Comparison of ENCODE assay signal across 16 cellular contexts in genomic region chr3:14345496-14346150, GRCh38. TPM values are rescaled to one million over a fixed set of nuclear protein-coding genes. Genes with fewer than 3 reads are reported as not detected.
A peak's percentile ranks its signal among the peaks of the same experiment; 100 is the strongest.
DNase-seq lines count a peak whose midpoint lies in the region; ATAC-seq and TF ChIP-seq lines count a peak whose summit lies in the region.
"Had no signal": no experiment of that assay in that cellular context is flagged by ENCODE, and none has a peak within 500 bp of the region (broad histone marks: within the 10 kb centered on the region; RNA-seq: fewer than 3 reads in every experiment).

No MANE protein-coding gene starts in this region.

- H3K36me3 ChIP-seq in smooth muscle cell (ENCODE audit: low read depth): no peaks in the 10 kb centered on the region
- H3K36me3 ChIP-seq: WERI-Rb-1 had no signal

- H3K9me3 Mint-ChIP-seq in activated T-helper 17 cell treated with anti-CD3 and anti-CD28 coated beads, Interleukin-2, amount 50 U/mL, for 72 hours: no peaks in the 10 kb centered on the region
- H3K9me3 Mint-ChIP-seq in mesothelial cell of epicardium (no peaks in the 10 kb centered on the region), progenitor cell of endocrine pancreas (ENCODE audit: low read depth) (no peaks in the 10 kb centered on the region)
- H3K9me3 Mint-ChIP-seq: activated CD4-positive, alpha-beta memory T cell treated with anti-CD3 and anti-CD28 coated beads, Interleukin-2, amount 10 ng/mL, durations not matched to agents 7 days and 5 days had no signal

- TF ChIP-seq CTCF in foreskin keratinocyte (conservative IDR thresholded peaks at IDR 0.05) (no peak), smooth muscle cell (IDR thresholded peaks at IDR 0.05; ENCODE audit: borderline replicate concordance, insufficient read depth, poor library complexity, severe bottlenecking) (no peak), mesothelial cell of epicardium (IDR thresholded peaks at IDR 0.05; ENCODE audit: unreplicated experiment) (no peak), progenitor cell of endocrine pancreas (IDR thresholded peaks at IDR 0.05; ENCODE audit: unreplicated experiment) (no peak)

- peak overlapping the region; percentile 36 for H3K27ac Mint-ChIP-seq in activated T-helper 17 cell treated with anti-CD3 and anti-CD28 coated beads, Interleukin-2, amount 50 U/mL, for 72 hours
- H3K27ac Mint-ChIP-seq in mesothelial cell of epicardium (no peak overlapping the region), progenitor cell of endocrine pancreas (no peak overlapping the region)
- H3K27ac Mint-ChIP-seq: activated CD4-positive, alpha-beta memory T cell treated with anti-CD3 and anti-CD28 coated beads, Interleukin-2, amount 10 ng/mL, durations not matched to agents 7 days and 5 days; B cell had no signal

- H2AFZ ChIP-seq in smooth muscle cell (ENCODE audit: low read depth): peak overlapping the region; percentile 22

- no peaks in the 10 kb centered on the region for H4K20me1 ChIP-seq in smooth muscle cell (ENCODE audit: low read depth)

- no peaks in the 10 kb centered on the region for H3K36me3 Mint-ChIP-seq in activated T-helper 17 cell treated with anti-CD3 and anti-CD28 coated beads, Interleukin-2, amount 50 U/mL, for 72 hours (ENCODE audit: low read depth)
- H3K36me3 Mint-ChIP-seq in mesothelial cell of epicardium: no peaks in the 10 kb centered on the region
- H3K36me3 Mint-ChIP-seq in progenitor cell of endocrine pancreas (ENCODE audit: insufficient read depth): no peaks in the 10 kb centered on the region

- ATAC-seq in activated T-helper 17 cell treated with anti-CD3 and anti-CD28 coated beads, Interleukin-2, amount 50 U/mL, for 72 hours (replicated peaks): no peak
- ATAC-seq in foreskin keratinocyte (peak; percentile 45), GM18498 (IDR thresholded peaks at IDR 0.05; ENCODE audit: unreplicated experiment) (no peak)
- ATAC-seq: left ventricle myocardium superior had no signal

- H3K4me2 ChIP-seq in smooth muscle cell: peak overlapping the region; percentile 38

- TF ChIP-seq EP300 in Ishikawa (IDR thresholded peaks at IDR 0.05; ENCODE audit: borderline replicate concordance): no peak

- WGBS in smooth muscle cell (ENCODE audit: low lambda C conversion rate): 39% methylated on average over 7 of the region's 7 CpGs

- peaks cover 20% of the 10 kb centered on the region for H3K27me3 ChIP-seq in foreskin keratinocyte
- no peaks in the 10 kb centered on the region for H3K27me3 ChIP-seq in smooth muscle cell (ENCODE audit: low read depth)

- no peak overlapping the region for H3K9ac ChIP-seq in smooth muscle cell (ENCODE audit: low read depth)

- DNase-seq in foreskin keratinocyte (no peak), smooth muscle cell (lab: John Stamatoyannopoulos, UW; ENCODE audit: unreplicated experiment) (no peak), mesothelial cell of epicardium (ENCODE audit: low spot score in 2 of 2, unreplicated experiment in 2 of 2) (no peak), progenitor cell of endocrine pancreas (ENCODE audit: low spot score, unreplicated experiment) (no peak)
- DNase-seq: activated CD4-positive, alpha-beta memory T cell treated with anti-CD3 and anti-CD28 coated beads, Interleukin-2, amount 10 ng/mL, durations not matched to agents 7 days and 5 days; left ventricle myocardium superior; NCI-H1048; NCI-H2081; NCI-H524 treated with DMSO at 0.1 percent for 48 hours; posterior cingulate gyrus; stimulated activated CD4-positive, alpha-beta T cell treated with anti-CD3 and anti-CD28 coated beads, Interleukin-12 subunit alpha, Interleukin-12 subunit beta, amount 100 ng/mL, for 4 hours; WERI-Rb-1 had no signal

- no peaks in the 10 kb centered on the region for H3K9me3 ChIP-seq in smooth muscle cell (replicated peaks; ENCODE audit: low read depth)

- H3K4me1 ChIP-seq in foreskin keratinocyte: no peaks in the 10 kb centered on the region
- peaks cover 28% of the 10 kb centered on the region for H3K4me1 ChIP-seq in smooth muscle cell (ENCODE audit: low read depth)

- no peak for TF ChIP-seq RAD21 in Ishikawa (IDR thresholded peaks at IDR 0.05; ENCODE audit: low read depth)

- no peaks in the 10 kb centered on the region for H3K4me1 Mint-ChIP-seq in activated T-helper 17 cell treated with anti-CD3 and anti-CD28 coated beads, Interleukin-2, amount 50 U/mL, for 72 hours
- peaks cover 17% of the 10 kb centered on the region for H3K4me1 Mint-ChIP-seq in mesothelial cell of epicardium
- H3K4me1 Mint-ChIP-seq in progenitor cell of endocrine pancreas (ENCODE audit: low read depth): peaks cover 4% of the 10 kb centered on the region
- H3K4me1 Mint-ChIP-seq: activated CD4-positive, alpha-beta memory T cell treated with anti-CD3 and anti-CD28 coated beads, Interleukin-2, amount 10 ng/mL, durations not matched to agents 7 days and 5 days; B cell had no signal

- no peaks in the 10 kb centered on the region for H3K79me2 ChIP-seq in smooth muscle cell (ENCODE audit: low read depth)

- no peak overlapping the region for H3K4me3 ChIP-seq in smooth muscle cell

- peaks cover 4% of the 10 kb centered on the region for H3F3A ChIP-seq in smooth muscle cell (ENCODE audit: low read depth)

- peaks cover 9% of the 10 kb centered on the region for H3K27me3 Mint-ChIP-seq in activated T-helper 17 cell treated with anti-CD3 and anti-CD28 coated beads, Interleukin-2, amount 50 U/mL, for 72 hours
- H3K27me3 Mint-ChIP-seq in mesothelial cell of epicardium (ENCODE audit: low read depth) (peaks cover 1% of the 10 kb centered on the region), progenitor cell of endocrine pancreas (peaks cover 43% of the 10 kb centered on the region)

- H3K4me3 Mint-ChIP-seq in activated T-helper 17 cell treated with anti-CD3 and anti-CD28 coated beads, Interleukin-2, amount 50 U/mL, for 72 hours: no peak overlapping the region
- H3K4me3 Mint-ChIP-seq in mesothelial cell of epicardium (no peak overlapping the region), progenitor cell of endocrine pancreas (ENCODE audit: low read depth) (no peak overlapping the region)
- H3K4me3 Mint-ChIP-seq: activated CD4-positive, alpha-beta memory T cell treated with anti-CD3 and anti-CD28 coated beads, Interleukin-2, amount 10 ng/mL, durations not matched to agents 7 days and 5 days; B cell had no signal

- H3K27ac ChIP-seq in foreskin keratinocyte (no peak overlapping the region), smooth muscle cell (ENCODE audit: low read depth) (peak overlapping the region; percentile 43)
- H3K27ac ChIP-seq: WERI-Rb-1 had no signal

TF ChIP-seq in Ishikawa, 13 proteins besides CTCF, POLR2A, EP300 and RAD21:
- TF ChIP-seq CEBPB (IDR thresholded peaks at IDR 0.05) (no peak), NFIC (IDR thresholded peaks at IDR 0.05) (peak; percentile 20; the same call in 1 of the 2 replicates)
TF ChIP-seq in Ishikawa: peak in this region for 1.

RNA-seq across cellular contexts. Expression of gene SLC6A6, which starts 56.8 kb away (rescaled TPM):
- 100 to 1,000 TPM in 1 of 2 donors, 10 to 100 TPM in 1; 80.1 to 219 TPM for total RNA-seq in activated T-helper 17 cell treated with anti-CD3 and anti-CD28 coated beads, Interleukin-2, amount 50 U/mL, for 72 hours
- 13.6 and 14.8 TPM in 2 replicates for total RNA-seq in foreskin keratinocyte
- polyA plus RNA-seq in foreskin keratinocyte: 4.7 and 5.0 TPM in 2 replicates
- total RNA-seq in smooth muscle cell: 11.7 and 13.9 TPM in 2 replicates
- polyA plus RNA-seq in smooth muscle cell: 8.5 and 9.4 TPM in 2 replicates
- 19.3 to 21.2 TPM (median 20.0 TPM) in 3 replicates for total RNA-seq in mesothelial cell of epicardium
- total RNA-seq in progenitor cell of endocrine pancreas: 23.8 and 28.1 TPM in 2 replicates
